Comparison of ENCODE assay signal across 1 cellular context in the genomic region with DNA sequence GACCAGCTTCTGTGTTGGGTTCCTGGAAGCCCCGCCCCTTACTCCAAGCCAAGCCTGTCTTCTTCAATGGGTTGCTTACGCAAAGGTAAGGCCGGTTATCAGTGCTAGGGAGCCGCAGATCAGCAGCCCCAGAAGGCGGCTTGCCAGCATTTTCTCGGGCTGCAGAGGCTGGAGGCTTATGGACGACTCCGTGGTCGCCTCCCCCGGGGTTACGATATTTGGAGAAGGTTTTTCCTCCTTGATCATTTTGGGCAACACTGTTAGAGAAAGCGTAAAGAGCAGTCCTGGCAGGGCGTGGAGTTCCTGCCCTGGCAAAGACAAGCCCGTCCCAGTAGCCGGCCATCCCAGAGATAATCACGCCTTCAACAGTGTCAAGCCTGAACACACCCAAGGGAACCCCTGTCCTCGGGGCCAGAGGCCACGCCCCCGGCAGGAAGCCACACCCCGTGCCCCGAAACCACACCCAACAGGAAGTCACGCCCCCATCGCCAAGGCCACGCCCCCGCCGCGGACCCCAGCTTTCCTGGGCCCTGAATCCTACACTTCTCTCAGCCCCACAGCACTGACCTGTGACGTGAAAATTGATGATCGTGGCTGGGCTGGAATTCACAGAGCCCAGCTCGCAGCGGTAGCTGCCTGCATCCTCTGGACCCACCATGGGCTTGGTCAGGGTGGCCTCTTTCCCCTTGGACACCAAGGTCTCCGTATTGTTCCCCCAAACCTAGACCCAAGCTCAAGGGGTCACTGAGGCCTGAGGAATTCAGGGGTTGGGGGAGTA.
TF ChIP-seq lines count a peak whose summit lies in the region.

No MANE protein-coding gene starts in this region.

TF ChIP-seq in HCT116, 20 proteins besides CTCF, POLR2A, EP300 and RAD21:
- TF ChIP-seq SRF (IDR thresholded peaks at IDR 0.05; ENCODE audit: low read depth) (no peak), CEBPB (IDR thresholded peaks at IDR 0.05; ENCODE audit: low read depth) (no peak), TCF7L2 (IDR thresholded peaks at IDR 0.05; ENCODE audit: borderline replicate concordance, extremely low read depth, insufficient read depth, insufficient read length) (no peak), POLR2AphosphoS5 (IDR thresholded peaks at IDR 0.05; ENCODE audit: low read depth, low read length) (0 out of 2 replicates have a peak, but pooled peaks have one; percentile 39), EZH2 (IDR thresholded peaks at IDR 0.05) (no peak), REST (IDR thresholded peaks at IDR 0.05; ENCODE audit: low read depth) (no peak), CBX3 (IDR thresholded peaks at IDR 0.05; ENCODE audit: low read depth) (no peak)
TF ChIP-seq in HCT116: peak in this region for 1.
